In genomic region chr12:108681317-108681716, GRCh38 we compare ENCODE assay signal across 12 cellular contexts.
"Had no signal": no experiment of that assay in that cellular context is flagged by ENCODE, and none has a peak within 500 bp of the region (broad histone marks: within the 10 kb centered on the region; RNA-seq: fewer than 3 reads in every experiment).

No MANE protein-coding gene starts in this region.

- ATAC-seq: activated naive CD8-positive, alpha-beta T cell treated with anti-CD3 and anti-CD28 coated beads, Interleukin-2, amount 50 U/mL, for 24 hours; natural killer cell treated with Interleukin-12 subunit alpha and Interleukin-12 subunit beta and Interleukin-15 and Interleukin-18, amount 100 ng/mL, for 72 hours had no signal

- H3K4me3 Mint-ChIP-seq: activated CD4-positive, alpha-beta T cell treated with anti-CD3 and anti-CD28 coated beads, Interleukin-2, amount 10 ng/mL, durations not matched to agents 7 days and 5 days; activated naive CD8-positive, alpha-beta T cell treated with anti-CD3 and anti-CD28 coated beads, Interleukin-2, amount 50 U/mL, for 24 hours; natural killer cell treated with Interleukin-12 subunit alpha and Interleukin-12 subunit beta and Interleukin-15 and Interleukin-18, amount 100 ng/mL, for 72 hours had no signal

- H3K27ac Mint-ChIP-seq: activated CD4-positive, alpha-beta T cell treated with anti-CD3 and anti-CD28 coated beads, Interleukin-2, amount 10 ng/mL, durations not matched to agents 7 days and 5 days; activated naive CD8-positive, alpha-beta T cell treated with anti-CD3 and anti-CD28 coated beads, Interleukin-2, amount 50 U/mL, for 24 hours; natural killer cell treated with Interleukin-12 subunit alpha and Interleukin-12 subunit beta and Interleukin-15 and Interleukin-18, amount 100 ng/mL, for 72 hours had no signal

- DNase-seq: activated CD4-positive, alpha-beta T cell treated with anti-CD3 and anti-CD28 coated beads, Interleukin-2, amount 10 ng/mL, durations not matched to agents 7 days and 5 days; activated CD8-positive, alpha-beta memory T cell treated with anti-CD3 and anti-CD28 coated beads for 24 hours; activated naive CD4-positive, alpha-beta T cell; activated naive CD8-positive, alpha-beta T cell treated with anti-CD3 and anti-CD28 coated beads, Interleukin-2, amount 50 U/mL, for 24 hours; aorta; foreskin fibroblast; head of caudate nucleus; kidney glomerular epithelial cell; mesendoderm; occipital lobe; stimulated activated CD4-positive, alpha-beta T cell treated with anti-CD3 and anti-CD28 coated beads, Interleukin-1b, Interleukin-23, amount 100 ng/mL, for 48 hours had no signal

- H3K36me3 Mint-ChIP-seq: natural killer cell treated with Interleukin-12 subunit alpha and Interleukin-12 subunit beta and Interleukin-15 and Interleukin-18, amount 100 ng/mL, for 72 hours had no signal

- H3K27me3 Mint-ChIP-seq: activated naive CD8-positive, alpha-beta T cell treated with anti-CD3 and anti-CD28 coated beads, Interleukin-2, amount 50 U/mL, for 24 hours; natural killer cell treated with Interleukin-12 subunit alpha and Interleukin-12 subunit beta and Interleukin-15 and Interleukin-18, amount 100 ng/mL, for 72 hours had no signal

- H3K9me3 Mint-ChIP-seq: activated CD4-positive, alpha-beta T cell treated with anti-CD3 and anti-CD28 coated beads, Interleukin-2, amount 10 ng/mL, durations not matched to agents 7 days and 5 days; activated naive CD8-positive, alpha-beta T cell treated with anti-CD3 and anti-CD28 coated beads, Interleukin-2, amount 50 U/mL, for 24 hours; natural killer cell treated with Interleukin-12 subunit alpha and Interleukin-12 subunit beta and Interleukin-15 and Interleukin-18, amount 100 ng/mL, for 72 hours had no signal
